ENCODE assay signal across 16 cellular contexts in the genomic region with DNA sequence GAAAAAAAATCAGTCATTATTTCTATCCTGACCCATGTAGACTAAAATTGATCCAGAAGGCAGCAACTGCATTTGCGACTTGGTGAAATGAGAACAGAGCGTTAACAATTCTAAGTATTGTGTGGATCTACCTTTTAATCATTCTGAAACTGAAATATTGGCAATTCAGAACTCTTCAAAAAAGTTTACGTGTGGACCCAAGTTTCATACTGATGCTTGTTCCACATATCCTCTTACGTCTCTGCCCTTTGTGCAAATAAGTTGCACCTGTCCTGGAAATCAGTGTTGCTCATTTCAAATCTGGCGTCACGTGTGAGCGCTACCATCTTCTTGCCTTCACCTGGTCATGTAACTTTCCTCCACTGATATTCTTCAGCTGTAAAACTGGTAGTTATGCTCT.
A peak's percentile ranks its signal among the peaks of the same experiment; 100 is the strongest.
DNase-seq lines count a peak whose midpoint lies in the region; ATAC-seq, FAIRE-seq and TF ChIP-seq lines count a peak whose summit lies in the region.
"Had no signal": no experiment of that assay in that cellular context is flagged by ENCODE, and none has a peak within 500 bp of the region (broad histone marks: within the 10 kb centered on the region; RNA-seq: fewer than 3 reads in every experiment).

No MANE protein-coding gene starts in this region.

- no peak overlapping the region for H3K9ac ChIP-seq in GM12878 (ENCODE audit: control insufficient read depth, insufficient read depth, low read length)

- ATAC-seq in GM18519 (IDR thresholded peaks at IDR 0.05; ENCODE audit: low FRiP score, unreplicated experiment) (peak; percentile 45), GM21390 (IDR thresholded peaks at IDR 0.05; ENCODE audit: unreplicated experiment) (peak; percentile 54), HG02938 (IDR thresholded peaks at IDR 0.05; ENCODE audit: unreplicated experiment) (peak; percentile 51), GM12878 (peak; percentile 77)
- ATAC-seq: gastrocnemius medialis, Panc1 had no signal

- RAD21 ChIA-PET in GM12878 (lab: Charles Lee; ENCODE audit: unreplicated experiment): interaction anchor here (2.0 kb wide), 1 partner anchor 36 kb away, joined by 6 read pairs; no protein-coding TSS in a partner anchor

- H3K79me2 ChIP-seq in GM12878 (ENCODE audit: control insufficient read depth, insufficient read depth, low read length): no peaks in the 10 kb centered on the region

- H3K36me3 ChIP-seq in GM12878 (ENCODE audit: control insufficient read depth in 2 of 2, insufficient read depth in 2 of 2, low read length in 1 of 2) (peaks cover 0 to 2% of the 10 kb centered on the region in 2 experiments; a peak in 1 of 4 replicates), testis (ENCODE audit: low read depth, missing control alignments) (no peaks in the 10 kb centered on the region)
- H3K36me3 ChIP-seq: gastrocnemius medialis had no signal

- H3K4me3 ChIP-seq in GM12878: no peak overlapping the region
- no peak overlapping the region for H3K4me3 ChIP-seq in testis
- H3K4me3 ChIP-seq: gastrocnemius medialis, SK-N-MC had no signal

- 7% methylated on average over 7 of the region's 7 CpGs for WGBS in GM12878 (ENCODE audit: insufficient coverage, insufficient replicate concordance, low lambda C conversion rate, missing lambda C conversion rate)
- 93 to 94% methylated on average over 7 of the region's 7 CpGs for WGBS in testis, 2 donors

- H3K27me3 ChIP-seq in GM12878 (replicated peaks in 1 of 2; ENCODE audit: control insufficient read depth in 2 of 2, insufficient read depth in 2 of 2, low read length in 1 of 2) (no peaks in the 10 kb centered on the region), testis (no peaks in the 10 kb centered on the region)
- H3K27me3 ChIP-seq: gastrocnemius medialis had no signal

- TF ChIP-seq CTCF in GM12878 (IDR thresholded peaks at IDR 0.05 in 2 of 3, conservative IDR thresholded peaks at IDR 0.05 in 1 of 3; ENCODE audit: control insufficient read depth in 2 of 3, extremely low read depth in 1 of 3, insufficient read depth in 1 of 3, low read depth in 3 of 3, low read length in 3 of 3) (no peak), testis (IDR thresholded peaks at IDR 0.05) (no peak)

- no peak for TF ChIP-seq RAD21 in GM12878 (IDR thresholded peaks at IDR 0.05; ENCODE audit: insufficient read depth, low read depth, low read length)

- DNase-seq in GM12878 (ENCODE audit: low read depth, low spot score) (no peak), RCC 7860 (ENCODE audit: low spot score) (no peak), testis (no peak), activated gamma-delta T cell treated with Interleukin-2 at 50 U/mL for 16 hours (no peak)
- DNase-seq: CD4-positive, alpha-beta memory T cell; DMS79 treated with DMSO at 0.1 percent for 48 hours; erythroblast; gastrocnemius medialis; HFFc6; NCI-H1105 treated with DMSO at 0.1 percent for 48 hours; NCI-H526 treated with DMSO at 0.1 percent for 48 hours had no signal

- H3K27ac ChIP-seq in GM12878 (ENCODE audit: control insufficient read depth, insufficient read depth) (peak overlapping the region; percentile 24; the same call in 1 of the 2 replicates), testis (no peak overlapping the region)
- H3K27ac ChIP-seq: gastrocnemius medialis, SK-N-MC had no signal

- peak overlapping the region; percentile 39; the same call in 1 of the 2 replicates for H3K4me2 ChIP-seq in GM12878 (ENCODE audit: control insufficient read depth, insufficient read depth)

- H4K20me1 ChIP-seq in GM12878 (ENCODE audit: control insufficient read depth, insufficient read depth): no peaks in the 10 kb centered on the region

- CTCF ChIA-PET in GM12878 (lab: Yijun Ruan, JAX): interaction anchor here (0.9 to 1.8 kb wide), 3 partner anchors 11 to 46 kb away, joined by 3 to 8 read pairs (median 3); no protein-coding TSS in a partner anchor

- SMC1A ChIA-PET in GM12878 (lab: Charles Lee; ENCODE audit: uncharacterized antibody, unreplicated experiment): interaction anchor here (1.6 to 7.4 kb wide), 6 partner anchors 10 to 51 kb away, joined by 3 to 61 read pairs (median 4); no protein-coding TSS in a partner anchor

- in situ Hi-C loops in GM12878 (cut with MboI): no loop called here

- H2AFZ ChIP-seq in GM12878 (ENCODE audit: control insufficient read depth, low read depth, low read length): no peak overlapping the region

- peak; percentile 80 for FAIRE-seq in GM12878 (lab: Jason Lieb, UNC)
- no peak for FAIRE-seq in RCC 7860 (lab: Jason Lieb, UNC)

- intact Hi-C loops in GM12878 (cut with micrococcal nuclease; ENCODE audit: unreplicated experiment) (loop anchor here (1.0 to 5.0 kb wide), 3 partner anchors 15 to 43 kb away; no protein-coding TSS in a partner anchor), testis (cut with DNase I; ENCODE audit: low total_unique reads) (no loop called here)

- no TSS peak for BruUV-seq in GM12878 (replicated peaks; lab: Mats Ljungman, UMichigan)

- POLR2A ChIA-PET in GM12878 (lab: Charles Lee): interaction anchor here (1.1 to 2.0 kb wide), 3 partner anchors 10 to 35 kb away, joined by 3 to 4 read pairs (median 4); no protein-coding TSS in a partner anchor

- no peaks in the 10 kb centered on the region for H3K9me3 ChIP-seq in GM12878 (replicated peaks; ENCODE audit: control insufficient read depth, insufficient read depth, low read length)
- no peaks in the 10 kb centered on the region for H3K9me3 ChIP-seq in testis
- H3K9me3 ChIP-seq: gastrocnemius medialis had no signal

- TF ChIP-seq POLR2A in GM12878 (IDR thresholded peaks at IDR 0.05; ENCODE audit: low read depth, low read length) (no peak), testis (IDR thresholded peaks at IDR 0.05) (no peak)

- H3K4me1 ChIP-seq in GM12878 (ENCODE audit: control insufficient read depth, insufficient read depth, low read length) (peaks cover 26% of the 10 kb centered on the region), testis (no peaks in the 10 kb centered on the region)
- H3K4me1 ChIP-seq: gastrocnemius medialis had no signal

- peak; percentile 77 to 88; a peak in 2 of 4 replicates for TF ChIP-seq EP300 in GM12878 (IDR thresholded peaks at IDR 0.05; ENCODE audit: borderline replicate concordance in 1 of 2, control insufficient read depth in 1 of 2, low read depth in 2 of 2, low read length in 2 of 2)

TF ChIP-seq in GM12878, 131 proteins besides CTCF, POLR2A, EP300 and RAD21 (continues in another document):
- TF ChIP-seq, protein P1, sequence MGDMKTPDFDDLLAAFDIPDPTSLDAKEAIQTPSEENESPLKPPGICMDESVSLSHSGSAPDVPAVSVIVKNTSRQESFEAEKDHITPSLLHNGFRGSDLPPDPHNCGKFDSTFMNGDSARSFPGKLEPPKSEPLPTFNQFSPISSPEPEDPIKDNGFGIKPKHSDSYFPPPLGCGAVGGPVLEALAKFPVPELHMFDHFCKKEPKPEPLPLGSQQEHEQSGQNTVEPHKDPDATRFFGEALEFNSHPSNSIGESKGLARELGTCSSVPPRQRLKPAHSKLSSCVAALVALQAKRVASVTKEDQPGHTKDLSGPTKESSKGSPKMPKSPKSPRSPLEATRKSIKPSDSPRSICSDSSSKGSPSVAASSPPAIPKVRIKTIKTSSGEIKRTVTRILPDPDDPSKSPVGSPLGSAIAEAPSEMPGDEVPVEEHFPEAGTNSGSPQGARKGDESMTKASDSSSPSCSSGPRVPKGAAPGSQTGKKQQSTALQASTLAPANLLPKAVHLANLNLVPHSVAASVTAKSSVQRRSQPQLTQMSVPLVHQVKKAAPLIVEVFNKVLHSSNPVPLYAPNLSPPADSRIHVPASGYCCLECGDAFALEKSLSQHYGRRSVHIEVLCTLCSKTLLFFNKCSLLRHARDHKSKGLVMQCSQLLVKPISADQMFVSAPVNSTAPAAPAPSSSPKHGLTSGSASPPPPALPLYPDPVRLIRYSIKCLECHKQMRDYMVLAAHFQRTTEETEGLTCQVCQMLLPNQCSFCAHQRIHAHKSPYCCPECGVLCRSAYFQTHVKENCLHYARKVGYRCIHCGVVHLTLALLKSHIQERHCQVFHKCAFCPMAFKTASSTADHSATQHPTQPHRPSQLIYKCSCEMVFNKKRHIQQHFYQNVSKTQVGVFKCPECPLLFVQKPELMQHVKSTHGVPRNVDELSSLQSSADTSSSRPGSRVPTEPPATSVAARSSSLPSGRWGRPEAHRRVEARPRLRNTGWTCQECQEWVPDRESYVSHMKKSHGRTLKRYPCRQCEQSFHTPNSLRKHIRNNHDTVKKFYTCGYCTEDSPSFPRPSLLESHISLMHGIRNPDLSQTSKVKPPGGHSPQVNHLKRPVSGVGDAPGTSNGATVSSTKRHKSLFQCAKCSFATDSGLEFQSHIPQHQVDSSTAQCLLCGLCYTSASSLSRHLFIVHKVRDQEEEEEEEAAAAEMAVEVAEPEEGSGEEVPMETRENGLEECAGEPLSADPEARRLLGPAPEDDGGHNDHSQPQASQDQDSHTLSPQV (IDR thresholded peaks at IDR 0.05): no peak
- TF ChIP-seq ELK1 (IDR thresholded peaks at IDR 0.05; ENCODE audit: low read depth, low read length) (no peak), ETV6 (conservative IDR thresholded peaks at IDR 0.05 in 1 of 2, IDR thresholded peaks at IDR 0.05 in 1 of 2; ENCODE audit: borderline replicate concordance in 1 of 2, low read depth in 1 of 2) (peak in 1 of 2 experiments; percentile 46; a peak in 1 of 4 replicates), MEF2B (IDR thresholded peaks at IDR 0.05; ENCODE audit: partially characterized antibody, poor library complexity, severe bottlenecking) (no peak), FOS (IDR thresholded peaks at IDR 0.05; ENCODE audit: borderline replicate concordance, extremely low read depth, insufficient read length) (no peak), JUNB (IDR thresholded peaks at IDR 0.05) (peak; percentile 75), IKZF1 (conservative IDR thresholded peaks at IDR 0.05) (peak; percentile 68), RUNX3 (IDR thresholded peaks at IDR 0.05; ENCODE audit: low read length) (0 out of 2 replicates have a peak, but pooled peaks have one; percentile 33), RAD51 (IDR thresholded peaks at IDR 0.05) (peak; percentile 62; the same call in 1 of the 2 replicates), BHLHE40 (IDR thresholded peaks at IDR 0.05; ENCODE audit: borderline replicate concordance in 1 of 2, low read depth in 2 of 2, low read length in 1 of 2) (peak; percentile 88 to 89)
